In the genomic region with DNA sequence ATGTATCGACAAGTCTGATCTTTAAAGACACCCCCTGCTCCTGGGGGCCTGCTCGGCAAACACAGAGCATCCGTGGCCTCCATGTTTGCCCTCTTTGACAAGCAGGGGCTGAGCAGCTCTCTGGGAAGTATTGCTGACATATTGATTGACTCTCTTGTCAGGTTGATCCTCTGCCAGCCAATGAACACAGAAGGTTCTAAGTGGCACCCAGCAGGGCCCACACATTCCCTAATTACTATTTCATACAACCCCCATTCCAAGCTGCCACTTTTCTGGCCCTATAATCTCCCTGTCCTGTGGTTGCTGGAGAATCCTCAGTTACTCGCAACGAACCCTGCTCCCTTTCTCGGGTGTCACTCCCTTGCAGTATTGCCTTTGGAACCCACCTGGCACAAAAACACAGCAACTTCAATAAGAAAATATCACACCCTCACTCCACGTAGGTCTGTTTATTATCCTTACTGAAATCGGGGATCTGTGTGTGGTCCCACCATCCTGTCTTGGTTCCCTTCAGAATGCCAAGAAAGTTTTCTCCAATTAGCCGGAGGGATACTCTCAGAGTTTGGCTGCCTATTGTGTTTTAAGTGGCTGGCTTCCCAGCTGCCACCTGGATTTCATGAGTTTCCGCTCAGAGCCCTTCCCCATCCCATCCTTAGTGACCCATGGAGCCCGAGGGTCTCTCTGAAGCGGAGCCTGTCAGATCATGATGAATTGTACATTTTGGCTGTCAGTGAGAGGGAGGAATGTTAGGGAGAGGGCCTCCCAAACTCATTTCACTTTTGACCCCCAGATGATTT, we compare ENCODE assay signal across 19 cellular contexts.
"Had no signal": no experiment of that assay in that cellular context is flagged by ENCODE, and none has a peak within 500 bp of the region (broad histone marks: within the 10 kb centered on the region; RNA-seq: fewer than 3 reads in every experiment).

No MANE protein-coding gene starts in this region.

- ATAC-seq: effector memory CD8-positive, alpha-beta T cell; gastroesophageal sphincter; left lung; lower lobe of right lung; pancreas; right cardiac atrium; stimulated activated naive CD8-positive, alpha-beta T cell treated with anti-CD3 and anti-CD28 coated beads, Interleukin-15, Interleukin-2, amounts not matched to agents 100 U/mL and 50 U/mL, for 24 hours; upper lobe of right lung had no signal

- H3K36me3 ChIP-seq: esophagus squamous epithelium, gastroesophageal sphincter, left lung, lower lobe of right lung, neural progenitor cell, pancreas, suprapubic skin, tibial artery, upper lobe of right lung, vagina had no signal

- H3K27ac ChIP-seq: esophagus squamous epithelium, gastroesophageal sphincter, left lung, lower lobe of right lung, neural progenitor cell, pancreas, suprapubic skin, tibial artery, upper lobe of right lung, vagina had no signal

- H3K27me3 ChIP-seq: esophagus squamous epithelium, neural progenitor cell, pancreas, vagina had no signal

- DNase-seq: effector memory CD8-positive, alpha-beta T cell; esophagus squamous epithelium; foreskin fibroblast; glutamatergic neuron; islet precursor cell; left lung; lower lobe of right lung; nucleus accumbens; pancreas; right cardiac atrium; stimulated activated CD4-positive, alpha-beta T cell treated with anti-CD3 and anti-CD28 coated beads, Interleukin-2, amount 100 ng/mL, for 48 hours; stimulated activated naive CD8-positive, alpha-beta T cell treated with anti-CD3 and anti-CD28 coated beads, Interleukin-15, Interleukin-2, amounts not matched to agents 100 U/mL and 50 U/mL, for 24 hours; tibial artery; upper lobe of right lung had no signal

- H3K9me3 ChIP-seq: esophagus squamous epithelium, gastroesophageal sphincter, left lung, lower lobe of right lung, pancreas, suprapubic skin, tibial artery, upper lobe of right lung, vagina had no signal

- H3K4me1 ChIP-seq: left lung, lower lobe of right lung, pancreas, tibial artery, upper lobe of right lung had no signal

- H3K4me3 ChIP-seq: esophagus squamous epithelium, gastroesophageal sphincter, left lung, lower lobe of right lung, neural progenitor cell, pancreas, smooth muscle cell, suprapubic skin, tibial artery, upper lobe of right lung, vagina had no signal
